ENCODE assay signal across 28 cellular contexts in genomic region chr9:101264727-101265126, GRCh38.
"Had no signal": no experiment of that assay in that cellular context is flagged by ENCODE, and none has a peak within 500 bp of the region (broad histone marks: within the 10 kb centered on the region; RNA-seq: fewer than 3 reads in every experiment).

No MANE protein-coding gene starts in this region.

- H3K9me3 ChIP-seq: MG63 had no signal

- H3K4me3 ChIP-seq: MG63 had no signal

- DNase-seq: Karpas-422, Kasumi-1, MG63, MM.1S, MV-4-11, NCI-H1048, NCI-H1092, NCI-H1092 treated with DMSO at 0.1 percent for 48 hours, NCI-H1105, NCI-H1105 treated with DMSO at 0.1 percent for 48 hours, NCI-H1417, NCI-H1417 treated with DMSO at 0.1 percent for 48 hours, NCI-H1436, NCI-H1436 treated with DMSO at 0.1 percent for 48 hours, NCI-H146, NCI-H187, NCI-H187 treated with DMSO at 0.1 percent for 48 hours, NCI-H1930, NCI-H2029, NCI-H2029 treated with DMSO at 0.1 percent for 48 hours, NCI-H2081, NCI-H2081 treated with DMSO at 0.1 percent for 48 hours, NCI-H2107, NCI-H2227 treated with DMSO at 0.1 percent for 48 hours, NCI-H226, NCI-H345, NCI-H510A, NCI-H510A treated with DMSO at 0.1 percent for 48 hours had no signal

- H3K36me3 ChIP-seq: MG63 had no signal

- H3K27me3 ChIP-seq: MG63 had no signal
